In genomic region chr20:57831326-57831991, GRCh38 we compare ENCODE assay signal across 24 cellular contexts.
"Had no signal": no experiment of that assay in that cellular context is flagged by ENCODE, and none has a peak within 500 bp of the region (broad histone marks: within the 10 kb centered on the region; RNA-seq: fewer than 3 reads in every experiment).

No MANE protein-coding gene starts in this region.

- H3K27me3 ChIP-seq: adrenal gland, breast epithelium, sigmoid colon had no signal

- DNase-seq: activated CD4-positive, alpha-beta T cell treated with anti-CD3 and anti-CD28 coated beads, Interleukin-2, amount 50 U/mL, for 1 hour; activated CD8-positive, alpha-beta memory T cell treated with anti-CD3 and anti-CD28 coated beads for 24 hours; activated CD8-positive, alpha-beta memory T cell treated with anti-CD3 and anti-CD28 coated beads, Interleukin-2, amount 50 U/mL, for 48 hours; activated gamma-delta T cell; activated T-cell treated with anti-CD3 and anti-CD28 coated beads, Interleukin-2, amount 50 U/mL, for 48 hours; adrenal gland; cerebellar nuclear complex; effector memory CD4-positive, alpha-beta T cell; mammary epithelial cell; midbrain; occipital lobe; sigmoid colon; spleen; stimulated activated CD4-positive, alpha-beta T cell treated with anti-CD3 and anti-CD28 coated beads, Interleukin-4, amount 100 ng/mL, for 4 hours; stimulated activated naive CD4-positive, alpha-beta T cell had no signal

- H3K27ac Mint-ChIP-seq: activated naive CD4-positive, alpha-beta T cell treated with anti-CD3 and anti-CD28 coated beads, Interleukin-2, amount 50 U/mL, for 72 hours; dendritic cell treated with granulocyte-macrophage colony-stimulating factor and Interleukin-4, amounts not matched to agents 40 ng/mL and 50 ng/mL, for 4 days; T-helper 1 cell treated with Interleukin-12 subunit alpha and Interleukin-12 subunit beta and Interleukin-4 antibody, amounts not matched to agents 30 μg/mL and 1 μg/mL, for 36 hours had no signal

- H3K9me3 Mint-ChIP-seq: activated naive CD4-positive, alpha-beta T cell treated with anti-CD3 and anti-CD28 coated beads, Interleukin-2, amount 50 U/mL, for 72 hours; dendritic cell treated with granulocyte-macrophage colony-stimulating factor and Interleukin-4, amounts not matched to agents 40 ng/mL and 50 ng/mL, for 4 days; T-helper 1 cell treated with Interleukin-12 subunit alpha and Interleukin-12 subunit beta and Interleukin-4 antibody, amounts not matched to agents 30 μg/mL and 1 μg/mL, for 36 hours had no signal

- FAIRE-seq: astrocyte, endothelial cell of umbilical vein had no signal

- H3K36me3 Mint-ChIP-seq: activated naive CD4-positive, alpha-beta T cell treated with anti-CD3 and anti-CD28 coated beads, Interleukin-2, amount 50 U/mL, for 72 hours had no signal

- ATAC-seq: activated CD4-positive, CD25-positive, alpha-beta regulatory T cell treated with anti-CD3 and anti-CD28 coated beads, Interleukin-2, amount 50 U/mL, for 24 hours; activated naive CD4-positive, alpha-beta T cell treated with anti-CD3 and anti-CD28 coated beads, Interleukin-2, amount 50 U/mL, for 72 hours; gastroesophageal sphincter had no signal

- H3K36me3 ChIP-seq: adrenal gland, breast epithelium, esophagus muscularis mucosa, gastroesophageal sphincter, sigmoid colon, spleen had no signal

- H3K4me3 ChIP-seq: adrenal gland, breast epithelium, esophagus muscularis mucosa, gastroesophageal sphincter, sigmoid colon, spleen had no signal

- H3K27ac ChIP-seq: adrenal gland, breast epithelium, esophagus muscularis mucosa, gastroesophageal sphincter, sigmoid colon, spleen had no signal

- H3K4me1 ChIP-seq: adrenal gland, breast epithelium, spleen had no signal

- H3K4me3 Mint-ChIP-seq: dendritic cell treated with granulocyte-macrophage colony-stimulating factor and Interleukin-4, amounts not matched to agents 40 ng/mL and 50 ng/mL, for 4 days; T-helper 1 cell treated with Interleukin-12 subunit alpha and Interleukin-12 subunit beta and Interleukin-4 antibody, amounts not matched to agents 30 μg/mL and 1 μg/mL, for 36 hours had no signal

- H3K9me3 ChIP-seq: adrenal gland, breast epithelium, esophagus muscularis mucosa, gastroesophageal sphincter, sigmoid colon, spleen had no signal
